33 cellular contexts compared by ENCODE assay signal in the genomic region with DNA sequence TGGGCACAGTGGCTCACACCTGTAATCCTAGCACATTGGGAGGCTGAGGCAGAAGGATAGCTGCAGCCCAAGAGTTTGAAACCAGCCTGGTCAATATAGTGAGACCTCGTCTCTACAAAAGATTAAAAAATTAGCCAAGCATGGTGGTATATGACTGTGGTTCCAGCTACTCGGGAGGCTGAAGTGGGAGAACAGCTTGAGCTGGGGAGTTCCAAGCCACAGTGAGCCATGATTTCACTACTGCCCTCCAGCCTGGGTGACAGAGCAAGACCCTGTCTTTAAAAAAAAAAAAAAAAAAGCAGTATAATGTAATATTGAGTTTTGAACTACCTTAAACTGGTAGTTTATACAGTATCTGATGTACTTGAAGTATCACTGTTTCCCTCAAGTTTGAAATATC.
"Had no signal": no experiment of that assay in that cellular context is flagged by ENCODE, and none has a peak within 500 bp of the region (broad histone marks: within the 10 kb centered on the region; RNA-seq: fewer than 3 reads in every experiment).

No MANE protein-coding gene starts in this region.

- H3K27me3 ChIP-seq: adrenal gland, ascending aorta, body of pancreas, brain microvascular endothelial cell, breast epithelium, colonic mucosa had no signal

- H3K4me1 ChIP-seq: adrenal gland, body of pancreas, breast epithelium, colonic mucosa had no signal

- H3K36me3 ChIP-seq: adrenal gland, ascending aorta, brain microvascular endothelial cell, breast epithelium, cardiac muscle cell, colonic mucosa had no signal

- FAIRE-seq: bronchial epithelial cell, colon had no signal

- DNase-seq: activated effector memory CD4-positive, alpha-beta T cell treated with anti-CD3 and anti-CD28 coated beads, Interleukin-2, amount 50 U/mL, for 16 hours; activated effector memory CD4-positive, alpha-beta T cell treated with Interleukin-2 at 50 U/mL for 16 hours; activated gamma-delta T cell; activated gamma-delta T cell treated with Interleukin-2 at 50 U/mL for 16 hours; activated naive CD4-positive, alpha-beta T cell; activated naive CD4-positive, alpha-beta T cell treated with anti-CD3 and anti-CD28 coated beads for 36 hours; activated naive CD4-positive, alpha-beta T cell treated with anti-CD3 and anti-CD28 coated beads, Interleukin-2, amount 10 ng/mL, durations not matched to agents 7 days and 5 days; activated naive CD4-positive, alpha-beta T cell treated with anti-CD3 and anti-CD28 coated beads, Interleukin-2, amount 50 U/mL, for 16 hours; activated naive CD4-positive, alpha-beta T cell treated with Interleukin-2 at 50 U/mL for 16 hours; activated naive CD8-positive, alpha-beta T cell treated with anti-CD3 and anti-CD28 coated beads for 36 hours; activated naive CD8-positive, alpha-beta T cell treated with anti-CD3 and anti-CD28 coated beads, Interleukin-2, amount 10 ng/mL, durations not matched to agents 7 days and 5 days; activated naive CD8-positive, alpha-beta T cell treated with anti-CD3 and anti-CD28 coated beads, Interleukin-2, amount 50 U/mL, for 24 hours; activated T-cell treated with anti-CD3 and anti-CD28 coated beads, Interleukin-2, amount 50 U/mL, for 4 hours; activated T-cell treated with anti-CD3 and anti-CD28 coated beads, Interleukin-2, amount 50 U/mL, for 48 hours; activated T-cell treated with anti-CD3 and anti-CD28 coated beads, Interleukin-2, amount 50 U/mL, for 72 hours; adrenal gland; amniotic stem cell; amygdala; anterior cingulate cortex; aorta; body of pancreas; brain microvascular endothelial cell; caudate nucleus; central memory CD4-positive, alpha-beta T cell; cerebellar nuclear complex; colonic mucosa had no signal

- H3K27ac ChIP-seq: adrenal gland, body of pancreas, brain microvascular endothelial cell, breast epithelium, cardiac muscle cell, colonic mucosa had no signal

- ATAC-seq: activated naive CD4-positive, alpha-beta T cell treated with anti-CD3 and anti-CD28 coated beads, Interleukin-2, amount 50 U/mL, for 72 hours; activated naive CD8-positive, alpha-beta T cell treated with anti-CD3 and anti-CD28 coated beads, Interleukin-2, amount 50 U/mL, for 24 hours; activated T-cell treated with anti-CD3 and anti-CD28 coated beads, Interleukin-2, amount 50 U/mL, for 4 hours; activated T-cell treated with anti-CD3 and anti-CD28 coated beads, Interleukin-2, amount 50 U/mL, for 72 hours; activated T-helper 17 cell treated with anti-CD3 and anti-CD28 coated beads, Interleukin-2, amount 50 U/mL, for 72 hours; body of pancreas had no signal

- H3K4me3 ChIP-seq: adrenal gland, ascending aorta, body of pancreas, breast epithelium, cardiac muscle cell, colonic mucosa had no signal

- H3K9me3 ChIP-seq: adrenal gland, ascending aorta, body of pancreas, breast epithelium, colonic mucosa had no signal
